ENCODE assay signal across 14 cellular contexts in genomic region chr14:105883066-105884005, GRCh38.
A peak's percentile ranks its signal among the peaks of the same experiment; 100 is the strongest.
DNase-seq lines count a peak whose midpoint lies in the region; ATAC-seq and TF ChIP-seq lines count a peak whose summit lies in the region.
"Had no signal": no experiment of that assay in that cellular context is flagged by ENCODE, and none has a peak within 500 bp of the region (broad histone marks: within the 10 kb centered on the region; RNA-seq: fewer than 3 reads in every experiment).

No MANE protein-coding gene starts in this region.

- no peaks in the 10 kb centered on the region for H3K36me3 Mint-ChIP-seq in endodermal cell (ENCODE audit: low read depth)
- no peaks in the 10 kb centered on the region for H3K36me3 Mint-ChIP-seq in natural killer cell

- no peak overlapping the region for H3K27ac ChIP-seq in right atrium auricular region
- no peak overlapping the region for H3K27ac ChIP-seq in endodermal cell (ENCODE audit: low read depth, low read length)
- no peak overlapping the region for H3K27ac ChIP-seq in uterus
- H3K27ac ChIP-seq in smooth muscle cell (ENCODE audit: low read depth) = no peak overlapping the region
- H3K27ac ChIP-seq: cardiac muscle cell, HL-60, KMS-11, SK-N-MC, thoracic aorta had no signal

- no peak for TF ChIP-seq POLR2A in uterus (IDR thresholded peaks at IDR 0.05)

- intact Hi-C loops in Right ventricle myocardium inferior (cut with DNase I) = no loop called here
- intact Hi-C loops in natural killer cell (cut with micrococcal nuclease) = no loop called here
- intact Hi-C loops in uterus (cut with DNase I; ENCODE audit: low total_unique reads) = no loop called here

- DNase-seq in Right ventricle myocardium inferior (ENCODE audit: missing footprints) (peak; percentile 18), right atrium auricular region (ENCODE audit: low spot score) (no peak), endodermal cell (peak; percentile 10), natural killer cell (peak; percentile 5), uterus (peak; percentile 1 to 5), smooth muscle cell (lab: John Stamatoyannopoulos, UW; ENCODE audit: unreplicated experiment) (no peak), MV-4-11 (lab: John Stamatoyannopoulos, UW) (no peak), RKO (ENCODE audit: low spot score) (no peak)
- DNase-seq: NCI-H446 had no signal

- H3K36me3 ChIP-seq in right atrium auricular region = no peaks in the 10 kb centered on the region
- H3K36me3 ChIP-seq in endodermal cell (ENCODE audit: control insufficient read depth, insufficient read depth, low read length) = no peaks in the 10 kb centered on the region
- no peaks in the 10 kb centered on the region for H3K36me3 ChIP-seq in uterus
- H3K36me3 ChIP-seq in smooth muscle cell (ENCODE audit: low read depth) = no peaks in the 10 kb centered on the region
- H3K36me3 ChIP-seq: cardiac muscle cell, thoracic aorta had no signal

- ATAC-seq in Right ventricle myocardium inferior (no peak), natural killer cell (no peak)

- H3K4me3 ChIP-seq in right atrium auricular region (no peak overlapping the region), endodermal cell (ENCODE audit: low read length) (no peak overlapping the region), uterus (no peak overlapping the region), smooth muscle cell (no peak overlapping the region)
- H3K4me3 ChIP-seq: cardiac muscle cell, SK-N-MC, thoracic aorta had no signal

- no peaks in the 10 kb centered on the region for H3K4me1 Mint-ChIP-seq in endodermal cell
- H3K4me1 Mint-ChIP-seq in natural killer cell = no peaks in the 10 kb centered on the region

- 69 to 76% methylated on average over 8 to 17 of the region's 17 CpGs for WGBS in endodermal cell (ENCODE audit: insufficient coverage in 1 of 2, insufficient read length in 1 of 2), 2 experiments
- 66% methylated on average over 17 of the region's 17 CpGs for WGBS in smooth muscle cell (ENCODE audit: low lambda C conversion rate)

- TF ChIP-seq CTCF in right atrium auricular region (IDR thresholded peaks at IDR 0.05) (no peak), endodermal cell (conservative IDR thresholded peaks at IDR 0.05) (no peak), natural killer cell (IDR thresholded peaks at IDR 0.05) (no peak), uterus (IDR thresholded peaks at IDR 0.05) (no peak), smooth muscle cell (IDR thresholded peaks at IDR 0.05; ENCODE audit: borderline replicate concordance, insufficient read depth, poor library complexity, severe bottlenecking) (no peak)

- H3K9me3 Mint-ChIP-seq in endodermal cell = peaks cover 85% of the 10 kb centered on the region
- no peaks in the 10 kb centered on the region for H3K9me3 Mint-ChIP-seq in natural killer cell

- H3K27me3 Mint-ChIP-seq in endodermal cell (ENCODE audit: insufficient read depth) (no peaks in the 10 kb centered on the region), natural killer cell (ENCODE audit: low read depth in 2 of 2) (peaks cover 12 to 25% of the 10 kb centered on the region in 2 donors)

- H3K27ac Mint-ChIP-seq in endodermal cell (no peak overlapping the region), natural killer cell (no peak overlapping the region)

- no peak overlapping the region for H3K4me2 ChIP-seq in smooth muscle cell
- H3K4me2 ChIP-seq: KMS-11 had no signal

- no peak overlapping the region for H3K9ac ChIP-seq in endodermal cell (ENCODE audit: extremely low read depth, low read length, poor library complexity, severe bottlenecking)
- no peak overlapping the region for H3K9ac ChIP-seq in smooth muscle cell (ENCODE audit: low read depth)
- H3K9ac ChIP-seq: KMS-11 had no signal

- H3K4me3 Mint-ChIP-seq in endodermal cell (no peak overlapping the region), natural killer cell (no peak overlapping the region)

- H4K20me1 ChIP-seq in smooth muscle cell (ENCODE audit: low read depth) = no peaks in the 10 kb centered on the region

- no peaks in the 10 kb centered on the region for H3F3A ChIP-seq in smooth muscle cell (ENCODE audit: low read depth)

- H3K27me3 ChIP-seq in right atrium auricular region = no peaks in the 10 kb centered on the region
- no peaks in the 10 kb centered on the region for H3K27me3 ChIP-seq in endodermal cell (ENCODE audit: control insufficient read depth, insufficient read depth, low read length, poor library complexity, severe bottlenecking)
- H3K27me3 ChIP-seq in uterus = no peaks in the 10 kb centered on the region
- H3K27me3 ChIP-seq in smooth muscle cell (ENCODE audit: low read depth) = no peaks in the 10 kb centered on the region
- H3K27me3 ChIP-seq: cardiac muscle cell had no signal

- H2AFZ ChIP-seq in smooth muscle cell (ENCODE audit: low read depth) = no peak overlapping the region

- H3K9me3 ChIP-seq in right atrium auricular region = no peaks in the 10 kb centered on the region
- no peaks in the 10 kb centered on the region for H3K9me3 ChIP-seq in endodermal cell (ENCODE audit: control insufficient read depth, low read length)
- no peaks in the 10 kb centered on the region for H3K9me3 ChIP-seq in uterus
- H3K9me3 ChIP-seq in smooth muscle cell (replicated peaks; ENCODE audit: low read depth) = peaks cover 4% of the 10 kb centered on the region
- H3K9me3 ChIP-seq: thoracic aorta had no signal

- H3K79me2 ChIP-seq in smooth muscle cell (ENCODE audit: low read depth) = no peaks in the 10 kb centered on the region

- H3K4me1 ChIP-seq in right atrium auricular region = no peaks in the 10 kb centered on the region
- H3K4me1 ChIP-seq in endodermal cell (ENCODE audit: control insufficient read depth, insufficient read depth, low read length) = no peaks in the 10 kb centered on the region
- no peaks in the 10 kb centered on the region for H3K4me1 ChIP-seq in uterus
- no peaks in the 10 kb centered on the region for H3K4me1 ChIP-seq in smooth muscle cell (ENCODE audit: low read depth)

Comparison
In these comparisons a context has a peak if more than half of its experiments do, and no peak if none do; other contexts are left out.
1. DNase-seq: peak in Right ventricle myocardium inferior (single experiment), endodermal cell (single experiment), natural killer cell (single experiment) and uterus (2 of 2); none in right atrium auricular region (single experiment), smooth muscle cell (single experiment), MV-4-11 (single experiment) and RKO (single experiment).